ENCODE assay signal across 8 cellular contexts in the genomic region with DNA sequence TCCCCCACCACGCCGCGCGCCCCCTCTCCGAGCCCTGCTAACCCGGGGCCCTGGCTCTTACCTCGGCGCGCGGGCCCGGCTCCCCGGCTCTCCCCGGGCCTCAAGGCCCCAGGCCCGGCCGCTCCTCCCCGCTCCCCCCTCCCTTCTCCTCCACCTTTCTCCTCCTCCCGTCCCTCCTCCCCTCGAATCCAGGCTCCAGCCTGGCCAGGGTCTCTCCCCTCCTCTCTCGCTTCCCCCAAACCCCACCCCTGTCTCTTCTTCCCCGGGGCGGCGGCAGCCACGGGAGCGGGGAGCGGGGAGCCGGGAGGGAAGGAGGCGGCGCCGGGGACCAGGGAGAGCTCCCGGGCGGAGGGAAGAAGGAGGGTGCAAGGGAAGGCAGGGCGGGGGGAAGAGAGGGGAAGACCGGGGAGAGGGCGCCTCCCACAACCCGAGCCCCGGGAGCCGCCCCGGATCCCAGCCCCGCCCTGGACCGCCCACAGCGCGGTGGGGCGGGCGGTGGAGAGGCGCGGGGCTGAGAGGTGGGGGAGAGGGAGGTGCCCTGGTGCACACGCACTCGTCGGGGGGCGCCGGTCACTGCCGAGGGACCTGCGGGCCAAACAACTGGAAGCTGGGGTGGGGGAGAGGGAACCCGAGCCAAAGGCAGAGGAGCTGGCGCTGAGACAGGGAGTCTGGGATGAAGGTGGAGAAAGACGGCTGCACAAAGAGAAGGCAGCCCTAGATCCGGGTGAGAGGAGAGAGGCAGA. TPM values are rescaled to one million over a fixed set of nuclear protein-coding genes. Genes with fewer than 3 reads are reported as not detected.
A peak's percentile ranks its signal among the peaks of the same experiment; 100 is the strongest.
DNase-seq lines count a peak whose midpoint lies in the region; ATAC-seq and TF ChIP-seq lines count a peak whose summit lies in the region.

Gene GABBR1, minus strand, starts transcription at position 395 of the 743 bp plus-strand sequence. CDS start 798 bp downstream, outside the sequence.

- H3K9ac ChIP-seq in DND-41 (ENCODE audit: low read depth, low read length), result peak within 1 kb of the TSS; percentile 59

- H4K20me1 ChIP-seq in DND-41 (ENCODE audit: insufficient read depth, low read length), result 0 out of 2 replicates have a peak, but pooled peaks cover 7% of the 10 kb centered on the region

- H3K36me3 ChIP-seq in DND-41 (ENCODE audit: insufficient read depth, low read length) (no peaks in the 10 kb centered on the region), left ventricle myocardium inferior (no peaks in the 10 kb centered on the region), prostate gland (no peaks in the 10 kb centered on the region), vagina (no peaks in the 10 kb centered on the region)

- DNase-seq in DND-41, result peak; percentile 87
- DNase-seq in HEK293T (ENCODE audit: extremely low spot score), result peak; percentile 80
- peak; percentile 94 for DNase-seq in NCI-H146 (lab: John Stamatoyannopoulos, UW)
- peak; percentile 90 for DNase-seq in left ventricle myocardium inferior
- peak; percentile 89 for DNase-seq in prostate gland (ENCODE audit: low spot score)
- DNase-seq in vagina (ENCODE audit: extremely low spot score in 2 of 2), result no peak

- H3K27me3 ChIP-seq in DND-41 (ENCODE audit: insufficient read depth, low read length, poor library complexity) (no peaks in the 10 kb centered on the region), left ventricle myocardium inferior (ENCODE audit: low read depth) (peaks cover 7% of the 10 kb centered on the region), prostate gland (replicated peaks; ENCODE audit: insufficient read depth) (no peaks in the 10 kb centered on the region), vagina (no peaks in the 10 kb centered on the region)

- peak; percentile 83 for ATAC-seq in DND-41 (ENCODE audit: insufficient read depth, low read depth)

- CTCF ChIA-PET in HEK293T (lab: Yijun Ruan, JAX), result interaction anchor here (0.8 to 2.2 kb wide), 4 partner anchors 15 to 21 kb away, joined by 3 to 15 read pairs (median 10); no protein-coding TSS in a partner anchor

- H3K79me2 ChIP-seq in DND-41 (ENCODE audit: insufficient read depth, low read length), result no peaks in the 10 kb centered on the region

- H3K4me3 ChIP-seq in DND-41 (ENCODE audit: low read depth in 1 of 2, low read length in 2 of 2) (peak within 1 kb of the TSS; percentile 56 to 59; a peak in 3 of 4 replicates), left ventricle myocardium inferior (peak within 1 kb of the TSS; percentile 82), prostate gland (peak within 1 kb of the TSS; percentile 64 to 65), vagina (peak within 1 kb of the TSS; percentile 55 to 61)

- 1% methylated on average over 56 of the region's 57 CpGs for WGBS in prostate gland

- TF ChIP-seq CTCF in DND-41 (IDR thresholded peaks at IDR 0.05; ENCODE audit: borderline replicate concordance, extremely low read depth, low read length, poor library complexity, severe bottlenecking), result no peak
- no peak for TF ChIP-seq CTCF in left ventricle myocardium inferior (IDR thresholded peaks at IDR 0.05; ENCODE audit: borderline replicate concordance)
- no peak for TF ChIP-seq CTCF in prostate gland (IDR thresholded peaks at IDR 0.05)
- TF ChIP-seq CTCF in vagina (IDR thresholded peaks at IDR 0.05), result no peak

- POLR2A ChIA-PET in HEK293T (lab: Yijun Ruan, JAX), result interaction anchor here (0.6 to 2.3 kb wide), 8 partner anchors 8 to 434 kb away, joined by 3 to 17 read pairs (median 6); partner anchors contain the start of genes POLR1H and PPP1R11

- H2AFZ ChIP-seq in DND-41 (ENCODE audit: low read depth, low read length), result peak within 1 kb of the TSS; percentile 64

- H3K4me1 ChIP-seq in DND-41 (ENCODE audit: insufficient read depth, low read length) (peaks cover 50% of the 10 kb centered on the region), left ventricle myocardium inferior (peaks cover 48% of the 10 kb centered on the region), prostate gland (replicated peaks) (no peaks in the 10 kb centered on the region), vagina (peaks cover 31% of the 10 kb centered on the region)

- no peaks in the 10 kb centered on the region for H3K9me3 ChIP-seq in DND-41 (ENCODE audit: insufficient read depth, low read length, severe bottlenecking)
- no peaks in the 10 kb centered on the region for H3K9me3 ChIP-seq in left ventricle myocardium inferior (replicated peaks)
- H3K9me3 ChIP-seq in prostate gland, result no peaks in the 10 kb centered on the region
- no peaks in the 10 kb centered on the region for H3K9me3 ChIP-seq in vagina

- H3K4me2 ChIP-seq in DND-41 (ENCODE audit: insufficient read depth, low read length), result peak within 1 kb of the TSS; percentile 69

- H3K27ac ChIP-seq in DND-41 (ENCODE audit: low read length) (no peak within 1 kb of the TSS), angular gyrus (ENCODE audit: low read depth, low read length) (peak within 1 kb of the TSS; percentile 77), left ventricle myocardium inferior (replicated peaks) (peak within 1 kb of the TSS; percentile 76), prostate gland (peak within 1 kb of the TSS; percentile 82 to 86), vagina (peak within 1 kb of the TSS; percentile 78)

- peak; percentile 61 for TF ChIP-seq POLR2A in prostate gland (IDR thresholded peaks at IDR 0.05)
- TF ChIP-seq POLR2A in vagina (IDR thresholded peaks at IDR 0.05), result peak in 1 of 2 donors; percentile 69

- intact Hi-C loops in T-helper 2 cell treated with Interferon-gamma antibody and Interleukin-4, amounts not matched to agents 100 ng/mL and 5 ng/mL, for 36 hours (cut with micrococcal nuclease), result loop anchor here (1.0 to 2.0 kb wide), 2 partner anchors 8 to 18 kb away; no protein-coding TSS in a partner anchor
- intact Hi-C loops in left ventricle myocardium inferior (cut with micrococcal nuclease), result no loop called here
- intact Hi-C loops in prostate gland (cut with DNase I), result no loop called here
- intact Hi-C loops in vagina (cut with DNase I), result no loop called here

TF ChIP-seq in HEK293T, 16 proteins besides CTCF, POLR2A, EP300 and RAD21:
- TF ChIP-seq HDGF (IDR thresholded peaks at IDR 0.05; ENCODE audit: borderline replicate concordance), result no peak
- TF ChIP-seq CTBP1 (IDR thresholded peaks at IDR 0.05; ENCODE audit: borderline replicate concordance), result no peak
- TF ChIP-seq SUZ12 (IDR thresholded peaks at IDR 0.05), result no peak
- TF ChIP-seq SP1 (IDR thresholded peaks at IDR 0.05), result no peak
- no peak for TF ChIP-seq FOXA1 (IDR thresholded peaks at IDR 0.05)
- no peak for TF ChIP-seq ARNT (IDR thresholded peaks at IDR 0.05)
- TF ChIP-seq BHLHE40 (IDR thresholded peaks at IDR 0.05; ENCODE audit: borderline replicate concordance), result no peak
- TF ChIP-seq TARDBP (IDR thresholded peaks at IDR 0.05), result no peak
- TF ChIP-seq FOXK2 (IDR thresholded peaks at IDR 0.05), result no peak
- TF ChIP-seq NFRKB (IDR thresholded peaks at IDR 0.05), result no peak
- TF ChIP-seq ELF4 (IDR thresholded peaks at IDR 0.05), result no peak
- TF ChIP-seq, protein P1, sequence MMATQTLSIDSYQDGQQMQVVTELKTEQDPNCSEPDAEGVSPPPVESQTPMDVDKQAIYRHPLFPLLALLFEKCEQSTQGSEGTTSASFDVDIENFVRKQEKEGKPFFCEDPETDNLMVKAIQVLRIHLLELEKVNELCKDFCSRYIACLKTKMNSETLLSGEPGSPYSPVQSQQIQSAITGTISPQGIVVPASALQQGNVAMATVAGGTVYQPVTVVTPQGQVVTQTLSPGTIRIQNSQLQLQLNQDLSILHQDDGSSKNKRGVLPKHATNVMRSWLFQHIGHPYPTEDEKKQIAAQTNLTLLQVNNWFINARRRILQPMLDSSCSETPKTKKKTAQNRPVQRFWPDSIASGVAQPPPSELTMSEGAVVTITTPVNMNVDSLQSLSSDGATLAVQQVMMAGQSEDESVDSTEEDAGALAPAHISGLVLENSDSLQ (IDR thresholded peaks at IDR 0.05), result no peak
- TF ChIP-seq LEF1 (IDR thresholded peaks at IDR 0.05; ENCODE audit: borderline replicate concordance), result no peak
- no peak for TF ChIP-seq FOXM1 (IDR thresholded peaks at IDR 0.05; ENCODE audit: borderline replicate concordance)

RNA-seq across cellular contexts. Expression of gene GABBR1, which starts in this region (rescaled TPM):
- total RNA-seq in T-helper 2 cell treated with Interferon-gamma antibody and Interleukin-4, amounts not matched to agents 100 ng/mL and 5 ng/mL, for 36 hours, result 22.8 and 26.5 TPM in 2 replicates
- total RNA-seq in left ventricle myocardium inferior, result 19.3 TPM
- total RNA-seq in prostate gland, result 10 to 100 TPM; 19.4 to 30.7 TPM
- total RNA-seq in vagina, result 58.4 TPM

Comparison
In these comparisons a context has a peak if more than half of its experiments do, and no peak if none do; other contexts are left out.
1. DNase-seq: peak in DND-41 (single experiment), HEK293T (single experiment), NCI-H146 (single experiment), left ventricle myocardium inferior (single experiment) and prostate gland (single experiment); none in vagina (0 of 2).
2. Peak in every context shown above with its lines, with median percentiles within 50 percentile points of each other: H3K4me3 ChIP-seq.